In the genomic region with DNA sequence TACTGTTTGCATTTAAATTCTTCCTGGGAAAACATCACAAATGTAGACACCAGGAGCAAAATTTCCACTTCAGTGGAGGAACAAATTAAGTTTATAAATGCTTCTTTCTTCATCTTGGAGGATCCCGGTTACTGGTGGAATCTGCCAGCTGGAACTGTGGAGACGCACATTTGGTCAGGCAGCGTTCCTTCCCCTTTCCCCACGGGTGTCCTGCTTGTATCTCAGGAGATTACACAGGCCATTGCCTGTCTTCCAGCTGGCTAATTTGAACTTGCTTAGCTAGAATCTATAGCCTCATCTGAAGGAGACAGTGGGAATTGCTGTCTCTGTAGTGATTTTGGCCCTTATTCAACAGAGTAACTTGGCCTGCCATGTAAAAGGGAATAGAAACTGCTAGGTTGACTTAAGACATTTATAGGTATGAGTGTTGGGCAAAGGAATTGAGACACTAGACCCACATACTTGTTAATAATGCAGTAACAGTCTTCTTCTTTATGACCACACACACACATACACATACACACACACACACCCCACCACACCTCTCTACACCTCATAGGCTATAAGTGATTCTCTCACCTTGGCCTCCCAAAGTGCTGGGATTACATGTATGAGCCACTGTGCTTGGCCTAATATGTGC, we compare ENCODE assay signal across 20 cellular contexts. TPM values are rescaled to one million over a fixed set of nuclear protein-coding genes. Genes with fewer than 3 reads are reported as not detected.
DNase-seq lines count a peak whose midpoint lies in the region; ATAC-seq, FAIRE-seq and TF ChIP-seq lines count a peak whose summit lies in the region.
"Had no signal": no experiment of that assay in that cellular context is flagged by ENCODE, and none has a peak within 500 bp of the region (broad histone marks: within the 10 kb centered on the region; RNA-seq: fewer than 3 reads in every experiment).

No MANE protein-coding gene starts in this region.

- H3K4me1 Mint-ChIP-seq in Caco-2 (ENCODE audit: low read depth, unreplicated experiment): peaks cover 6% of the 10 kb centered on the region
- H3K4me1 Mint-ChIP-seq: CD4-positive, CD25-positive, alpha-beta regulatory T cell had no signal

- no peak overlapping the region for H3K27ac ChIP-seq in right atrium auricular region
- H3K27ac ChIP-seq in OCI-LY3 (ENCODE audit: low read length): no peak overlapping the region
- peak overlapping the region in 1 of 2 donors; percentile 26 for H3K27ac ChIP-seq in testis
- H3K27ac ChIP-seq: SK-N-MC had no signal

- no TSS peak for BruUV-seq in Caco-2 (replicated peaks; lab: Mats Ljungman, UMichigan)

- ATAC-seq in left ventricle myocardium superior: peak; percentile 52

- H3K9me3 Mint-ChIP-seq in Caco-2 (ENCODE audit: unreplicated experiment): no peaks in the 10 kb centered on the region
- H3K9me3 Mint-ChIP-seq: CD4-positive, CD25-positive, alpha-beta regulatory T cell had no signal

- H3K4me3 ChIP-seq in right atrium auricular region: no peak overlapping the region
- H3K4me3 ChIP-seq in OCI-LY3 (ENCODE audit: low read length): no peak overlapping the region
- no peak overlapping the region for H3K4me3 ChIP-seq in testis
- no peak overlapping the region for H3K4me3 ChIP-seq in Caco-2 (ENCODE audit: low read depth, low read length)
- H3K4me3 ChIP-seq: SK-N-MC had no signal

- H3K9me3 ChIP-seq in right atrium auricular region (no peaks in the 10 kb centered on the region), OCI-LY3 (ENCODE audit: insufficient read depth, low read length) (no peaks in the 10 kb centered on the region), testis (no peaks in the 10 kb centered on the region), Caco-2 (no peaks in the 10 kb centered on the region)

- H3K27me3 ChIP-seq in right atrium auricular region (no peaks in the 10 kb centered on the region), OCI-LY3 (ENCODE audit: low read depth, low read length) (no peaks in the 10 kb centered on the region), testis (no peaks in the 10 kb centered on the region), Caco-2 (replicated peaks; ENCODE audit: control insufficient read depth, insufficient read depth, low read length) (no peaks in the 10 kb centered on the region)

- no peak for TF ChIP-seq CTCF in right atrium auricular region (IDR thresholded peaks at IDR 0.05)
- 0 out of 2 replicates have a peak, but pooled peaks have one; percentile 5 for TF ChIP-seq CTCF in OCI-LY3 (IDR thresholded peaks at IDR 0.05; ENCODE audit: low read depth, low read length)
- no peak for TF ChIP-seq CTCF in testis (IDR thresholded peaks at IDR 0.05)
- TF ChIP-seq CTCF in Caco-2 (IDR thresholded peaks at IDR 0.05; ENCODE audit: insufficient read depth in 1 of 2, low read depth in 1 of 2, low read length in 1 of 2, severe bottlenecking in 1 of 2, unreplicated experiment in 1 of 2): no peak

- H3K36me3 ChIP-seq in right atrium auricular region: no peaks in the 10 kb centered on the region
- H3K36me3 ChIP-seq in OCI-LY3 (replicated peaks; ENCODE audit: low read depth, low read length): no peaks in the 10 kb centered on the region
- H3K36me3 ChIP-seq in testis (ENCODE audit: low read depth, missing control alignments): no peaks in the 10 kb centered on the region
- no peaks in the 10 kb centered on the region for H3K36me3 ChIP-seq in Caco-2 (ENCODE audit: control insufficient read depth, insufficient read depth, low read length)

- H3K4me1 ChIP-seq in right atrium auricular region: no peaks in the 10 kb centered on the region
- H3K4me1 ChIP-seq in OCI-LY3 (ENCODE audit: low read length): peaks cover 15% of the 10 kb centered on the region
- peaks cover 5% of the 10 kb centered on the region for H3K4me1 ChIP-seq in testis
- peaks cover 3% of the 10 kb centered on the region for H3K4me1 ChIP-seq in Caco-2

- intact Hi-C loops in left ventricle myocardium superior (cut with micrococcal nuclease) (no loop called here), testis (cut with DNase I; ENCODE audit: low total_unique reads) (no loop called here), Caco-2 (cut with micrococcal nuclease; ENCODE audit: unreplicated experiment) (no loop called here)

- H4K20me1 ChIP-seq in OCI-LY3 (ENCODE audit: insufficient read depth, low read length): no peaks in the 10 kb centered on the region

- no peaks in the 10 kb centered on the region for H3K27me3 Mint-ChIP-seq in Caco-2 (ENCODE audit: insufficient read depth, unreplicated experiment)

- H3K79me2 ChIP-seq in OCI-LY3 (ENCODE audit: low read length): no peaks in the 10 kb centered on the region

- H2AFZ ChIP-seq in OCI-LY3 (ENCODE audit: low read depth, low read length): no peak overlapping the region

- DNase-seq in left ventricle myocardium superior (no peak), right atrium auricular region (ENCODE audit: low spot score) (no peak), medulla oblongata (ENCODE audit: extremely low spot score) (peak; percentile 15), testis (peak; percentile 53), Caco-2 (no peak), RCC 7860 (ENCODE audit: low spot score) (no peak)
- DNase-seq in activated CD4-positive, alpha-beta T cell treated with anti-CD3 and anti-CD28 coated beads for 4 hours: no peak
- DNase-seq: Calu3; CD4-positive, CD25-positive, alpha-beta regulatory T cell; DMS79; GDM1; H7; Karpas-422; MV-4-11; NCI-H1417 treated with DMSO at 0.1 percent for 48 hours; NCI-H2029; NCI-H510A had no signal

- TF ChIP-seq POLR2A in testis (IDR thresholded peaks at IDR 0.05): no peak

- H3K4me2 ChIP-seq in OCI-LY3 (ENCODE audit: low read length): peak overlapping the region; percentile 47

- POLR2A ChIA-PET in Caco-2 (lab: Charles Lee): no interaction called here

- no peak for FAIRE-seq in RCC 7860 (lab: Jason Lieb, UNC)

- no peak overlapping the region for H3K9ac ChIP-seq in OCI-LY3 (ENCODE audit: low read length)

- no peak overlapping the region for H3K27ac Mint-ChIP-seq in Caco-2 (ENCODE audit: unreplicated experiment)
- H3K27ac Mint-ChIP-seq: CD4-positive, CD25-positive, alpha-beta regulatory T cell had no signal

- WGBS in testis, 2 donors: 28 to 36% methylated on average over 4 of the region's 4 CpGs

- H3K36me3 Mint-ChIP-seq in Caco-2 (ENCODE audit: insufficient read depth, unreplicated experiment): no peaks in the 10 kb centered on the region
- H3K36me3 Mint-ChIP-seq: CD4-positive, CD25-positive, alpha-beta regulatory T cell had no signal

- no peak overlapping the region for H3K4me3 Mint-ChIP-seq in Caco-2 (ENCODE audit: unreplicated experiment)
- H3K4me3 Mint-ChIP-seq: CD4-positive, CD25-positive, alpha-beta regulatory T cell had no signal

- CTCF ChIA-PET in Caco-2 (lab: Charles Lee): no interaction called here

RNA-seq across cellular contexts. Expression of a gene that starts 34.4 kb away (rescaled TPM):
- not detected for total RNA-seq in left ventricle myocardium superior
- total RNA-seq in right atrium auricular region: not detected
- 10 to 100 TPM; 11.8 to 18.4 TPM for total RNA-seq in testis
- polyA plus RNA-seq in testis (ENCODE audit: insufficient read depth, low read depth, low replicate concordance): 21.0 TPM
- not detected in 2 replicates for total RNA-seq in Caco-2 (2022)
- total RNA-seq: A673; Calu3; CD4-positive, CD25-positive, alpha-beta regulatory T cell; H7 had no signal
- polyA plus RNA-seq: CD4-positive, CD25-positive, alpha-beta regulatory T cell had no signal

Comparison
In these comparisons a context has a peak if more than half of its experiments do, and no peak if none do; other contexts are left out.
1. DNase-seq: peak in medulla oblongata (single experiment) and testis (single experiment); none in left ventricle myocardium superior (single experiment), right atrium auricular region (single experiment), Caco-2 (0 of 2), RCC 7860 (single experiment) and activated CD4-positive, alpha-beta T cell treated with anti-CD3 and anti-CD28 coated beads for 4 hours (0 of 2).
2. RNA of a gene that starts 34.4 kb away (total RNA-seq): 11.8 to 18.4 TPM in testis; not detected in Caco-2, not detected in left ventricle myocardium superior (single experiment) and not detected in right atrium auricular region; every median in the first group is over 10 times any median in the second.